ENCODE assay signal across 8 cellular contexts in the genomic region with DNA sequence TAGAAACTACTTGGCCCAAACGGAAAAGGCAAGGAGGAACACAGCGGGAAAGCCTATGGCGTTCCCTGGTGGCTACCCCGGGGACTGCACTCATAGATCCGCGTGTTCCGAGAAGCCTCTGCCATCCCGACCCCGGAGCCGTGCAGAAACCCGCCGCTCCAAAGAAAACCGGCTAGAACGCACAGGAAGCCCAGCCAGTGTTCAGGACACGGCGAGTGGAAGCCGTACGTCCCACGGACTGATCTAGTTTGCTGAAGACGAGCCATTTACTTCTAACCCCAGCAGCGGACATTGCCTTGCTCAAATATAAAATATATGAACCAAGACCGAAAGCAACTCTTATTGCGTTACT.
DNase-seq lines count a peak whose midpoint lies in the region; TF ChIP-seq lines count a peak whose summit lies in the region.
"Not testable (repeated sequence)": the region's sequence is repeated elsewhere in the genome, so short reads cannot be mapped to it uniquely, and the experiment has no call there.

No MANE protein-coding gene starts in this region.

- not testable (repeated sequence) for H3K14ac ChIP-seq in trophoblast cell (ENCODE audit: low read length)

- H3K79me2 ChIP-seq in trophoblast cell (ENCODE audit: control insufficient read depth, insufficient read depth, low read length, poor library complexity), result not testable (repeated sequence)

- not testable (repeated sequence) for H3K18ac ChIP-seq in trophoblast cell (ENCODE audit: low read length)

- H3K9me3 Mint-ChIP-seq in activated naive CD4-positive, alpha-beta T cell treated with anti-CD3 and anti-CD28 coated beads, Interleukin-2, amount 50 U/mL, for 24 hours; endodermal cell: not testable (repeated sequence)

- H3K4me1 Mint-ChIP-seq in activated naive CD4-positive, alpha-beta T cell treated with anti-CD3 and anti-CD28 coated beads, Interleukin-2, amount 50 U/mL, for 24 hours; endodermal cell: not testable (repeated sequence)

- peak overlapping the region; percentile 72 for H3K4me3 Mint-ChIP-seq in activated naive CD4-positive, alpha-beta T cell treated with anti-CD3 and anti-CD28 coated beads, Interleukin-2, amount 50 U/mL, for 24 hours
- peak overlapping the region; percentile 47 for H3K4me3 Mint-ChIP-seq in endodermal cell

- not testable (repeated sequence) for H3K27me3 Mint-ChIP-seq in activated naive CD4-positive, alpha-beta T cell treated with anti-CD3 and anti-CD28 coated beads, Interleukin-2, amount 50 U/mL, for 24 hours; endodermal cell (ENCODE audit: insufficient read depth)

- H3K9me3 ChIP-seq in endodermal cell (ENCODE audit: control insufficient read depth, low read length); iPS-15b (ENCODE audit: control insufficient read depth, insufficient read depth, low read length); trophoblast cell (ENCODE audit: insufficient read depth, low read depth, low read length): not testable (repeated sequence)

- not testable (repeated sequence) for H3K4ac ChIP-seq in trophoblast cell (ENCODE audit: low read depth, low read length)

- WGBS in endodermal cell (ENCODE audit: insufficient coverage in 1 of 2, insufficient read length in 1 of 2), 2 experiments, result 87% methylated on average over 14 of the region's 23 CpGs; no CpG with 5 or more reads in 1 of the 2 experiments
- no CpG with 5 or more reads among the region's 23 CpGs for WGBS in trophoblast cell (ENCODE audit: extremely low coverage, insufficient coverage, insufficient read length)

- H3K4me3 ChIP-seq in AG09309 (ENCODE audit: control insufficient read depth, low read depth, low read length), result peak overlapping the region; percentile 41
- H3K4me3 ChIP-seq in WI38 (ENCODE audit: low read depth, low read length), result peak overlapping the region; percentile 43
- H3K4me3 ChIP-seq in endodermal cell (ENCODE audit: low read length); trophoblast cell (ENCODE audit: low read depth, low read length): not testable (repeated sequence)
- peak overlapping the region; percentile 41 for H3K4me3 ChIP-seq in iPS-15b (ENCODE audit: low read depth, low read length)

- H2BK5ac ChIP-seq in trophoblast cell (ENCODE audit: low read depth, low read length, poor library complexity), result not testable (repeated sequence)

- DNase-seq in AG09309 (ENCODE audit: low read depth), result not testable (repeated sequence)
- peak; percentile 0 for DNase-seq in HT-29 (ENCODE audit: low spot score)
- peak; percentile 65 for DNase-seq in endodermal cell
- DNase-seq in trophoblast cell, result peak; percentile 0 to 10
- DNase-seq in stimulated activated CD8-positive, alpha-beta memory T cell treated with anti-CD3 and anti-CD28 coated beads, Interleukin-4, amount 100 ng/mL, for 48 hours, result peak; percentile 51

- peak overlapping the region; percentile 61 for H3K4me2 ChIP-seq in trophoblast cell (ENCODE audit: low read length)

- TF ChIP-seq CTCF in AG09309 (IDR thresholded peaks at IDR 0.05; ENCODE audit: control insufficient read depth, insufficient read depth, low read depth, low read length, missing control alignments); WI38 (IDR thresholded peaks at IDR 0.05; ENCODE audit: low read depth, low read length): not testable (repeated sequence)
- TF ChIP-seq CTCF in endodermal cell (conservative IDR thresholded peaks at IDR 0.05), result peak; percentile 36

- not testable (repeated sequence) for H3K79me1 ChIP-seq in trophoblast cell (ENCODE audit: low read length)

- H3K27me3 ChIP-seq in endodermal cell (ENCODE audit: control insufficient read depth, insufficient read depth, low read length, poor library complexity, severe bottlenecking); iPS-15b (ENCODE audit: control insufficient read depth, insufficient read depth, low read length); trophoblast cell (ENCODE audit: insufficient read depth, low read length): not testable (repeated sequence)

- not testable (repeated sequence) for H2AFZ ChIP-seq in trophoblast cell (ENCODE audit: insufficient read depth, low read length, poor library complexity)

- not testable (repeated sequence) for H3K27ac ChIP-seq in endodermal cell (ENCODE audit: low read depth, low read length); trophoblast cell (ENCODE audit: low read depth, low read length)

- not testable (repeated sequence) for H3K36me3 ChIP-seq in endodermal cell (ENCODE audit: control insufficient read depth, insufficient read depth, low read length); iPS-15b (ENCODE audit: control insufficient read depth, insufficient read depth, low read length); trophoblast cell (ENCODE audit: control insufficient read depth in 1 of 2, insufficient read depth in 2 of 2, low read length in 2 of 2)

- H2AK5ac ChIP-seq in trophoblast cell (ENCODE audit: low read length), result not testable (repeated sequence)

- not testable (repeated sequence) for H3K36me3 Mint-ChIP-seq in activated naive CD4-positive, alpha-beta T cell treated with anti-CD3 and anti-CD28 coated beads, Interleukin-2, amount 50 U/mL, for 24 hours; endodermal cell (ENCODE audit: low read depth)

- not testable (repeated sequence) for H2BK12ac ChIP-seq in trophoblast cell (ENCODE audit: low read length)

- H3K9ac ChIP-seq in endodermal cell (ENCODE audit: extremely low read depth, low read length, poor library complexity, severe bottlenecking); iPS-15b (ENCODE audit: low read depth, low read length); trophoblast cell (ENCODE audit: low read length): not testable (repeated sequence)

- H4K12ac ChIP-seq in trophoblast cell (ENCODE audit: low read depth, low read length), result not testable (repeated sequence)

- H3K4me1 ChIP-seq in endodermal cell (ENCODE audit: control insufficient read depth, insufficient read depth, low read length); iPS-15b (ENCODE audit: control insufficient read depth, insufficient read depth, low read length); trophoblast cell (ENCODE audit: control insufficient read depth in 1 of 2, insufficient read depth in 2 of 2, low read length in 2 of 2): not testable (repeated sequence)

- not testable (repeated sequence) for H3K27ac Mint-ChIP-seq in activated naive CD4-positive, alpha-beta T cell treated with anti-CD3 and anti-CD28 coated beads, Interleukin-2, amount 50 U/mL, for 24 hours; endodermal cell

- not testable (repeated sequence) for H4K91ac ChIP-seq in trophoblast cell (ENCODE audit: low read depth, low read length)

- H4K8ac ChIP-seq in trophoblast cell (ENCODE audit: low read depth, low read length), result not testable (repeated sequence)

- H2BK120ac ChIP-seq in trophoblast cell (ENCODE audit: insufficient read depth, low read length, poor library complexity), result not testable (repeated sequence)

- not testable (repeated sequence) for H3K23ac ChIP-seq in trophoblast cell (ENCODE audit: low read length)
